In the genomic region with DNA sequence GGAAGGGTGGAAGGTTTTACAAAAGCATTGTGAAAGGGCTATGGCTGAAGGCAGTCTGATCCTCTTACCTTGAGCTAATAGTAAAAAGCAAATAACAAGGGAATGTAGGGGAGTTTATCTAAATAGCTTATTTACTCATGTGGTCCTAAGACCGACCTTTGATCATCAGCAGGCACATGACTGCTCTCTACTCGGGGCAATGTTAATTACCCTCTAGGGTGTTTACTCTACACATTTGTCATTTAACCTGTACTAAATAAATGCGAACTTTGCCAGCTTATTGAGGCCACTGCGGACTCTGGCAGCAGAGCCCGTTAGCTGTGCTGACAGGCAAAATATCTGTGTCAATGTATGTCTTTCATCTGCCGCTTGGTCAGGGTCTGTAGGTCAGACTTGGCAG, we compare ENCODE assay signal across 1 cellular context.
TF ChIP-seq lines count a peak whose summit lies in the region.

No MANE protein-coding gene starts in this region.

TF ChIP-seq in HepG2, 621 proteins besides CTCF, POLR2A, EP300 and RAD21 (continued from another document and continues in another):
- no peak for TF ChIP-seq ARNT2 (CRISPR knock-in tag; IDR thresholded peaks at IDR 0.05; ENCODE audit: low read depth)
- TF ChIP-seq BHLHE40 (IDR thresholded peaks at IDR 0.05; ENCODE audit: low read length), result peak; percentile 89
- no peak for TF ChIP-seq SIN3B (IDR thresholded peaks at IDR 0.05; ENCODE audit: low read length)
- no peak for TF ChIP-seq PRDM10 (CRISPR knock-in tag; IDR thresholded peaks at IDR 0.05; ENCODE audit: low read depth)
- TF ChIP-seq FOXA1 (IDR thresholded peaks at IDR 0.05), result no peak
- TF ChIP-seq FOXA1 (CRISPR knock-in tag; IDR thresholded peaks at IDR 0.05), result peak; percentile 76
- TF ChIP-seq ZNF432 (CRISPR knock-in tag; IDR thresholded peaks at IDR 0.05; ENCODE audit: borderline replicate concordance), result no peak
- no peak for TF ChIP-seq RFXAP (CRISPR knock-in tag; IDR thresholded peaks at IDR 0.05; ENCODE audit: borderline replicate concordance)
- no peak for TF ChIP-seq GTF3A (CRISPR knock-in tag; conservative IDR thresholded peaks at IDR 0.05)
- no peak for TF ChIP-seq CHCHD3 (CRISPR knock-in tag; IDR thresholded peaks at IDR 0.05)
- TF ChIP-seq ZNF329 (CRISPR knock-in tag; IDR thresholded peaks at IDR 0.05; ENCODE audit: low read depth), result no peak
- TF ChIP-seq ATRX (CRISPR knock-in tag; IDR thresholded peaks at IDR 0.05; ENCODE audit: borderline replicate concordance), result no peak
- TF ChIP-seq ZSCAN30 (CRISPR knock-in tag; IDR thresholded peaks at IDR 0.05), result no peak
- TF ChIP-seq ZNF768 (CRISPR knock-in tag; IDR thresholded peaks at IDR 0.05), result no peak
- TF ChIP-seq, protein P1, sequence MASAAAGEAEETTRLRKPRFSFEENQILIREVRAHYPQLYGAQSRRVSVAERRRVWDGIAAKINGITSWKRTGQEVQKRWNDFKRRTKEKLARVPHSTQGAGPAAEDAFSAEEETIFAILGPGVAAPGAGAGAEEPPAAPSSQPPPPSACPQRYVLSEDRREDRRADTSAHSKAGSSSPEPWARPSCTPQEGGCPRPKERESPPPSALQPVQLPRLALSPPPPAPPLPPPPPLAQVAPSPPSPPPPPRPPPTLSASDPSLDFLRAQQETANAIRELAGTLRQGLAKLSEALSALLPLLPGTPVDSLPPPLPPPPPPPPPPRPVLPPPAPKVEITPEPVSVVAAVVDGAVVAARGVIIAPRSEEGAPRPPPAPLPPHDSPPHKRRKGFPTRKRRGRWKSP (CRISPR knock-in tag; IDR thresholded peaks at IDR 0.05), result no peak
- no peak for TF ChIP-seq MYC (CRISPR knock-in tag; IDR thresholded peaks at IDR 0.05; ENCODE audit: borderline replicate concordance)
- TF ChIP-seq MXD4 (CRISPR knock-in tag; IDR thresholded peaks at IDR 0.05), result no peak
- TF ChIP-seq GATAD1 (CRISPR knock-in tag; IDR thresholded peaks at IDR 0.05), result no peak
- no peak for TF ChIP-seq SRSF1 (optimal IDR thresholded peaks at IDR 0.05; ENCODE audit: low read depth, low read length)
- TF ChIP-seq, protein P2, sequence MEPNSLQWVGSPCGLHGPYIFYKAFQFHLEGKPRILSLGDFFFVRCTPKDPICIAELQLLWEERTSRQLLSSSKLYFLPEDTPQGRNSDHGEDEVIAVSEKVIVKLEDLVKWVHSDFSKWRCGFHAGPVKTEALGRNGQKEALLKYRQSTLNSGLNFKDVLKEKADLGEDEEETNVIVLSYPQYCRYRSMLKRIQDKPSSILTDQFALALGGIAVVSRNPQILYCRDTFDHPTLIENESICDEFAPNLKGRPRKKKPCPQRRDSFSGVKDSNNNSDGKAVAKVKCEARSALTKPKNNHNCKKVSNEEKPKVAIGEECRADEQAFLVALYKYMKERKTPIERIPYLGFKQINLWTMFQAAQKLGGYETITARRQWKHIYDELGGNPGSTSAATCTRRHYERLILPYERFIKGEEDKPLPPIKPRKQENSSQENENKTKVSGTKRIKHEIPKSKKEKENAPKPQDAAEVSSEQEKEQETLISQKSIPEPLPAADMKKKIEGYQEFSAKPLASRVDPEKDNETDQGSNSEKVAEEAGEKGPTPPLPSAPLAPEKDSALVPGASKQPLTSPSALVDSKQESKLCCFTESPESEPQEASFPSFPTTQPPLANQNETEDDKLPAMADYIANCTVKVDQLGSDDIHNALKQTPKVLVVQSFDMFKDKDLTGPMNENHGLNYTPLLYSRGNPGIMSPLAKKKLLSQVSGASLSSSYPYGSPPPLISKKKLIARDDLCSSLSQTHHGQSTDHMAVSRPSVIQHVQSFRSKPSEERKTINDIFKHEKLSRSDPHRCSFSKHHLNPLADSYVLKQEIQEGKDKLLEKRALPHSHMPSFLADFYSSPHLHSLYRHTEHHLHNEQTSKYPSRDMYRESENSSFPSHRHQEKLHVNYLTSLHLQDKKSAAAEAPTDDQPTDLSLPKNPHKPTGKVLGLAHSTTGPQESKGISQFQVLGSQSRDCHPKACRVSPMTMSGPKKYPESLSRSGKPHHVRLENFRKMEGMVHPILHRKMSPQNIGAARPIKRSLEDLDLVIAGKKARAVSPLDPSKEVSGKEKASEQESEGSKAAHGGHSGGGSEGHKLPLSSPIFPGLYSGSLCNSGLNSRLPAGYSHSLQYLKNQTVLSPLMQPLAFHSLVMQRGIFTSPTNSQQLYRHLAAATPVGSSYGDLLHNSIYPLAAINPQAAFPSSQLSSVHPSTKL (CRISPR knock-in tag; IDR thresholded peaks at IDR 0.05), result 0 out of 2 replicates have a peak, but pooled peaks have one; percentile 14
- TF ChIP-seq ZNF280D (CRISPR knock-in tag; IDR thresholded peaks at IDR 0.05), result no peak
- TF ChIP-seq KIAA2018 (CRISPR knock-in tag; IDR thresholded peaks at IDR 0.05; ENCODE audit: borderline replicate concordance), result no peak
- TF ChIP-seq ZNF256 (CRISPR knock-in tag; conservative IDR thresholded peaks at IDR 0.05), result no peak
- TF ChIP-seq, protein P3, sequence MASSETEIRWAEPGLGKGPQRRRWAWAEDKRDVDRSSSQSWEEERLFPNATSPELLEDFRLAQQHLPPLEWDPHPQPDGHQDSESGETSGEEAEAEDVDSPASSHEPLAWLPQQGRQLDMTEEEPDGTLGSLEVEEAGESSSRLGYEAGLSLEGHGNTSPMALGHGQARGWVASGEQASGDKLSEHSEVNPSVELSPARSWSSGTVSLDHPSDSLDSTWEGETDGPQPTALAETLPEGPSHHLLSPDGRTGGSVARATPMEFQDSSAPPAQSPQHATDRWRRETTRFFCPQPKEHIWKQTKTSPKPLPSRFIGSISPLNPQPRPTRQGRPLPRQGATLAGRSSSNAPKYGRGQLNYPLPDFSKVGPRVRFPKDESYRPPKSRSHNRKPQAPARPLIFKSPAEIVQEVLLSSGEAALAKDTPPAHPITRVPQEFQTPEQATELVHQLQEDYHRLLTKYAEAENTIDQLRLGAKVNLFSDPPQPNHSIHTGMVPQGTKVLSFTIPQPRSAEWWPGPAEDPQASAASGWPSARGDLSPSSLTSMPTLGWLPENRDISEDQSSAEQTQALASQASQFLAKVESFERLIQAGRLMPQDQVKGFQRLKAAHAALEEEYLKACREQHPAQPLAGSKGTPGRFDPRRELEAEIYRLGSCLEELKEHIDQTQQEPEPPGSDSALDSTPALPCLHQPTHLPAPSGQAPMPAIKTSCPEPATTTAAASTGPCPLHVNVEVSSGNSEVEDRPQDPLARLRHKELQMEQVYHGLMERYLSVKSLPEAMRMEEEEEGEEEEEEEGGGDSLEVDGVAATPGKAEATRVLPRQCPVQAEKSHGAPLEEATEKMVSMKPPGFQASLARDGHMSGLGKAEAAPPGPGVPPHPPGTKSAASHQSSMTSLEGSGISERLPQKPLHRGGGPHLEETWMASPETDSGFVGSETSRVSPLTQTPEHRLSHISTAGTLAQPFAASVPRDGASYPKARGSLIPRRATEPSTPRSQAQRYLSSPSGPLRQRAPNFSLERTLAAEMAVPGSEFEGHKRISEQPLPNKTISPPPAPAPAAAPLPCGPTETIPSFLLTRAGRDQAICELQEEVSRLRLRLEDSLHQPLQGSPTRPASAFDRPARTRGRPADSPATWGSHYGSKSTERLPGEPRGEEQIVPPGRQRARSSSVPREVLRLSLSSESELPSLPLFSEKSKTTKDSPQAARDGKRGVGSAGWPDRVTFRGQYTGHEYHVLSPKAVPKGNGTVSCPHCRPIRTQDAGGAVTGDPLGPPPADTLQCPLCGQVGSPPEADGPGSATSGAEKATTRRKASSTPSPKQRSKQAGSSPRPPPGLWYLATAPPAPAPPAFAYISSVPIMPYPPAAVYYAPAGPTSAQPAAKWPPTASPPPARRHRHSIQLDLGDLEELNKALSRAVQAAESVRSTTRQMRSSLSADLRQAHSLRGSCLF (CRISPR knock-in tag; IDR thresholded peaks at IDR 0.05; ENCODE audit: borderline replicate concordance), result no peak
- no peak for TF ChIP-seq JUNB (CRISPR knock-in tag; IDR thresholded peaks at IDR 0.05; ENCODE audit: borderline replicate concordance)
- no peak for TF ChIP-seq SOX13 (IDR thresholded peaks at IDR 0.05)
- peak in 1 of 2 experiments; percentile 48; a peak in 2 of 4 replicates for TF ChIP-seq SOX13 (CRISPR knock-in tag; conservative IDR thresholded peaks at IDR 0.05 in 1 of 2, IDR thresholded peaks at IDR 0.05 in 1 of 2)
